In the genomic region with DNA sequence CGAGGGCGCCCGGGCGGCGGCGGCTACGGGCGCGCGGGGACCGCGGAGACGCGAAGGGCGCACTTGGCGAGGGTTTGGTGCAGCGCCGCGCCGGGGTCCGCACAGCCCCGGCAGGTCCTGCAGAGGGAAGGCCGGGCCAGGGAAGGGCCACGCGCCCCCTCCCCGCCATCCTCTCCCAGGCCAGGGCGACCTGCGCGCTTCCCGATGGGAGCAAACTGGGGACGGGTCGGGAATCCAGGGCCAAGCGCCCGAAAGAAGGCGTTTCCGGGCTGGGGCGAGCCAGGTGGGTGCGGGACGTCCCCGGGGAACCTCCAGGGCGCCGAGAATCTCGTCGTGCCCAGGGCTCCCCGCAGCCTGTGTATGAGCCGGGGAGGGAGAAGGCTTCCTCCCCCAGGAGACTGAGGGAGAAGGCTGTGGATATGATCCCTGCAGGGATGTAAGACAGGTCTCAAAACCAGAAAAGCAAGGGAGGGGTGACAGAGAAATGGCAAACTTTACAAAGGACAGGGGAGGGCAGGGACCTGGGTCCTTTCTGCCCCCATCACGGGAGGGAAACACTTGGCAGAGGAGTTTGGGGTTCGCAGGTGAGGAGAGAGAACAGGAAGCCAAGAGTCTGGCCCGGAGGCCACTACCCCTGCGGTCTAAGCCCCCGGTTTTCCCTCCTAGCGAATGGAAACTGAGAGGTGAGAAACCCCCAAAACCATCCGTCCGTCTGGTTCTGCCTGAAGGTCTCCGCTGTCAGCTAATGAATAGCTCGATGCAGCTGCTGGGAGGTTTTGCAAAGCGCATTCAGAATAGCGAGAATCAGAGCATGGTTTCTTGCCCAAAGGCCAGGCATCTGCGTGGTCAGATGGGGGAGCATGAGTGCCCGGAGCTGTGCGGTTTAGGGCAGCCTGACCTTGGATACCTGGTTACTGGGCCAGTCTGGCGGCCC, we compare ENCODE assay signal across 8 cellular contexts. TPM values are rescaled to one million over a fixed set of nuclear protein-coding genes. Genes with fewer than 3 reads are reported as not detected.
DNase-seq lines count a peak whose midpoint lies in the region; ATAC-seq and TF ChIP-seq lines count a peak whose summit lies in the region.

No MANE protein-coding gene starts in this region.

- no peaks in the 10 kb centered on the region for H3K9me3 ChIP-seq in right atrium auricular region

- ATAC-seq in Right ventricle myocardium inferior (no peak), HG03025 (IDR thresholded peaks at IDR 0.05; ENCODE audit: low FRiP score, unreplicated experiment) (peak; percentile 86), left colon (no peak)
- peak; percentile 30 for ATAC-seq in activated naive CD8-positive, alpha-beta T cell treated with anti-CD3 and anti-CD28 coated beads, Interleukin-2, amount 10 ng/mL, durations not matched to agents 7 days and 5 days (ENCODE audit: low read depth)

- no peak overlapping the region for H3K27ac ChIP-seq in right atrium auricular region

- peak overlapping the region; percentile 9 to 45 for H3K4me3 ChIP-seq in right atrium auricular region

- no peak for TF ChIP-seq CTCF in right atrium auricular region (IDR thresholded peaks at IDR 0.05)

- intact Hi-C loops in Right ventricle myocardium inferior (cut with DNase I) (no loop called here), left colon (cut with DNase I, micrococcal nuclease) (no loop called here)

- no peaks in the 10 kb centered on the region for H3K9me3 Mint-ChIP-seq in activated naive CD8-positive, alpha-beta T cell treated with anti-CD3 and anti-CD28 coated beads, Interleukin-2, amount 10 ng/mL, durations not matched to agents 7 days and 5 days

- no peaks in the 10 kb centered on the region for H3K36me3 Mint-ChIP-seq in activated naive CD8-positive, alpha-beta T cell treated with anti-CD3 and anti-CD28 coated beads, Interleukin-2, amount 10 ng/mL, durations not matched to agents 7 days and 5 days

- peaks cover 67% of the 10 kb centered on the region for H3K27me3 Mint-ChIP-seq in activated naive CD8-positive, alpha-beta T cell treated with anti-CD3 and anti-CD28 coated beads, Interleukin-2, amount 10 ng/mL, durations not matched to agents 7 days and 5 days

- no peaks in the 10 kb centered on the region for H3K36me3 ChIP-seq in right atrium auricular region

- DNase-seq in right atrium auricular region (ENCODE audit: low spot score), result no peak
- DNase-seq in Right ventricle myocardium inferior (ENCODE audit: missing footprints), result no peak
- DNase-seq in activated naive CD8-positive, alpha-beta T cell treated with anti-CD3 and anti-CD28 coated beads, Interleukin-2, amount 10 ng/mL, durations not matched to agents 7 days and 5 days, result no peak
- peak; percentile 58 for DNase-seq in medulla oblongata (ENCODE audit: extremely low spot score)
- DNase-seq in SHP77 treated with DMSO at 0.1 percent for 48 hours (lab: John Stamatoyannopoulos, UW), result no peak
- DNase-seq in NCI-H2196 (lab: John Stamatoyannopoulos, UW; ENCODE audit: unreplicated experiment), result no peak
- no peak for DNase-seq in left colon

- peaks cover 0 to 15% of the 10 kb centered on the region in 2 donors for H3K4me1 ChIP-seq in right atrium auricular region

- peak overlapping the region; percentile 16 for H3K4me3 Mint-ChIP-seq in activated naive CD8-positive, alpha-beta T cell treated with anti-CD3 and anti-CD28 coated beads, Interleukin-2, amount 10 ng/mL, durations not matched to agents 7 days and 5 days

- peak overlapping the region; percentile 54 for H3K27ac Mint-ChIP-seq in activated naive CD8-positive, alpha-beta T cell treated with anti-CD3 and anti-CD28 coated beads, Interleukin-2, amount 10 ng/mL, durations not matched to agents 7 days and 5 days

- H3K27me3 ChIP-seq in right atrium auricular region, result peaks cover 0 to 8% of the 10 kb centered on the region in 2 donors

- POLR2A ChIA-PET in activated naive CD8-positive, alpha-beta T cell treated with anti-CD3 and anti-CD28 coated beads, Interleukin-2, amount 10 ng/mL, durations not matched to agents 7 days and 5 days (lab: Charles Lee), result no interaction called here

- peaks cover 12% of the 10 kb centered on the region for H3K4me1 Mint-ChIP-seq in activated naive CD8-positive, alpha-beta T cell treated with anti-CD3 and anti-CD28 coated beads, Interleukin-2, amount 10 ng/mL, durations not matched to agents 7 days and 5 days

RNA-seq across cellular contexts. Expression of a gene that starts 0.7 kb away (rescaled TPM):
- total RNA-seq in right atrium auricular region (under 1 TPM in 1 of 2 donors, not detected in 1; 0.07 TPM), Right ventricle myocardium inferior (0.05 TPM), left colon (under 1 TPM in 1 of 2 donors, not detected in 1; 0.28 TPM)
- total RNA-seq in activated naive CD8-positive, alpha-beta T cell treated with anti-CD3 and anti-CD28 coated beads, Interleukin-2, amount 10 ng/mL, durations not matched to agents 7 days and 5 days, result under 1 TPM; 0.17 TPM

RNA-seq across cellular contexts. Expression of a gene that starts 56.9 kb away (rescaled TPM):
- total RNA-seq in right atrium auricular region (10 to 100 TPM in 1 of 2 donors, 1 to 10 TPM in 1; 7.0 to 11.1 TPM), Right ventricle myocardium inferior (15.8 TPM), left colon (10 to 100 TPM; 31.3 to 51.0 TPM)
- total RNA-seq in activated naive CD8-positive, alpha-beta T cell treated with anti-CD3 and anti-CD28 coated beads, Interleukin-2, amount 10 ng/mL, durations not matched to agents 7 days and 5 days, result 10 to 100 TPM; 32.0 to 33.4 TPM

Comparison
In these comparisons a context has a peak if more than half of its experiments do, and no peak if none do; other contexts are left out.
1. ATAC-seq: peak in HG03025 (single experiment) and activated naive CD8-positive, alpha-beta T cell treated with anti-CD3 and anti-CD28 coated beads, Interleukin-2, amount 10 ng/mL, durations not matched to agents 7 days and 5 days (single experiment); none in Right ventricle myocardium inferior (single experiment) and left colon (single experiment).